In the genomic region with DNA sequence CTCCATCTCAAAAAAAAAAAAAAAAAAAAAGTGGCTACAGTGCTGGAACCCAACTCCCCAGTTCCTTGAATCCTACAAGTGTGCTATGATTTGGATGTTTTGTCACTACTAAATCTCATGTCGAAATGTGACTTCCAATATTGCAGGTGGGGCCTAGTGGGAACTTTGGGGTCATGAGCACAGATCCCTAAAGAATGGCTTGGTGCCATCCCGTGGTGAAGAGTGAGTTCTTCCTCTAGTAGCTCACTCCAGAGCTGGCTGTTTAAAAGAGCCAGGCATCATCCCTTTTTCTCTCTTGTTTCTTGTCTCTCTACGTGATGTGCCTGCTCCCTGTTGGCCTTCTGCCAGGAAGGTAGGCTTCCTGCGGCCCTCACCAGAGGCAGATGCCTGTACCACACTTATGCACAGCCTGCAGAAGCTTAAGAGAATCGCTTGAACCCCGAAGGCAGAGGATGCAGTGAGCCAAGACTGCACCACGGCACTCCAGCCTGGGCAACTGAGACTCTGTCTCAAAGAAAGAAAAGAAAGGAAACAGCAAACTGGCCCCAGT, we compare ENCODE assay signal across 22 cellular contexts. TPM values are rescaled to one million over a fixed set of nuclear protein-coding genes. Genes with fewer than 3 reads are reported as not detected.
DNase-seq lines count a peak whose midpoint lies in the region; ATAC-seq, FAIRE-seq and TF ChIP-seq lines count a peak whose summit lies in the region.
"Had no signal": no experiment of that assay in that cellular context is flagged by ENCODE, and none has a peak within 500 bp of the region (broad histone marks: within the 10 kb centered on the region; RNA-seq: fewer than 3 reads in every experiment).

No MANE protein-coding gene starts in this region.

- H3K9me3 ChIP-seq in SK-N-SH (no peaks in the 10 kb centered on the region), thoracic aorta (no peaks in the 10 kb centered on the region)
- H3K9me3 ChIP-seq: A549, ovary had no signal

- DNase-seq in SK-N-SH (no peak), RPMI8226 (peak; percentile 33), fibroblast of mammary gland (ENCODE audit: low read depth) (peak; percentile 39), thoracic aorta (ENCODE audit: low spot score) (no peak), SKM-1 (lab: John Stamatoyannopoulos, UW; ENCODE audit: unreplicated experiment) (no peak), HTR-8/SVneo (ENCODE audit: insufficient read length, low spot score) (no peak)
- DNase-seq: activated T-cell treated with anti-CD3 and anti-CD28 coated beads for 4 hours, caudate nucleus, DMS153, left ventricle myocardium superior, NCI-H1092, NCI-H2081, NCI-H524 treated with DMSO at 0.1 percent for 48 hours had no signal

- H3K4me3 ChIP-seq in SK-N-SH (ENCODE audit: low read depth in 2 of 2, low read length in 1 of 2): no peak overlapping the region
- no peak overlapping the region for H3K4me3 ChIP-seq in fibroblast of mammary gland (ENCODE audit: control insufficient read depth, low read depth, low read length)
- no peak overlapping the region for H3K4me3 ChIP-seq in thoracic aorta
- H3K4me3 ChIP-seq: A549, GM23338, ovary, SK-N-MC had no signal

- H3K27me3 ChIP-seq in SK-N-SH (ENCODE audit: insufficient read depth) (no peaks in the 10 kb centered on the region; the same call in 1 of the 2 replicates), thoracic aorta (replicated peaks; ENCODE audit: insufficient read depth) (no peaks in the 10 kb centered on the region)
- H3K27me3 ChIP-seq: ovary had no signal

- H3K79me2 ChIP-seq in SK-N-SH (ENCODE audit: insufficient read depth): peaks cover 13% of the 10 kb centered on the region; the same call in 1 of the 2 replicates

- FAIRE-seq in HTR-8/SVneo (lab: Jason Lieb, UNC): no peak
- FAIRE-seq: A549, TTC549 had no signal

- TF ChIP-seq EP300 in SK-N-SH (IDR thresholded peaks at IDR 0.05; ENCODE audit: borderline replicate concordance in 1 of 2, low read depth in 1 of 2, low read length in 1 of 2): no peak

- H4K20me1 ChIP-seq in SK-N-SH (ENCODE audit: insufficient read depth): no peaks in the 10 kb centered on the region

- POLR2A ChIA-PET in SK-N-SH (lab: Yijun Ruan, JAX): no interaction called here

- no peak overlapping the region for H3K4me2 ChIP-seq in SK-N-SH
- H3K4me2 ChIP-seq: A549, GM23338 had no signal

- no peak for TF ChIP-seq RAD21 in SK-N-SH (IDR thresholded peaks at IDR 0.05; ENCODE audit: low read length)

- WGBS in SK-N-SH (ENCODE audit: low lambda C conversion rate): 78% methylated on average over 7 of the region's 7 CpGs

- H3K27ac ChIP-seq in SK-N-SH (ENCODE audit: low read depth in 2 of 2, low read length in 1 of 2): no peak overlapping the region
- peak overlapping the region; percentile 37 to 68 for H3K27ac ChIP-seq in thoracic aorta
- H3K27ac ChIP-seq: ovary, SK-N-MC had no signal

- CTCF ChIA-PET in SK-N-SH (lab: Yijun Ruan, JAX): interaction anchor here (0.7 kb wide), 1 partner anchor 161 kb away, joined by 3 read pairs; no protein-coding TSS in a partner anchor

- H3K4me1 ChIP-seq in SK-N-SH (ENCODE audit: control insufficient read depth in 1 of 2, insufficient read depth in 2 of 2, low read depth in 1 of 2, low read length in 1 of 2): peaks cover 7 to 20% of the 10 kb centered on the region in 2 experiments; a peak in 1 of 4 replicates
- peaks cover 0 to 8% of the 10 kb centered on the region in 2 donors for H3K4me1 ChIP-seq in thoracic aorta (ENCODE audit: control insufficient read depth in 1 of 2, low read depth in 2 of 2)

- ATAC-seq in SK-N-SH treated with all-trans-retinoic acid at 6 μM for 48 hours (no peak), thoracic aorta (ENCODE audit: insufficient number of reproducible peaks, low FRiP score, low read depth) (no peak), HG03469 (IDR thresholded peaks at IDR 0.05; ENCODE audit: unreplicated experiment) (no peak)
- ATAC-seq: A549, GM23338, left ventricle myocardium superior had no signal

- no peak overlapping the region for H2AFZ ChIP-seq in SK-N-SH (ENCODE audit: low read depth)
- H2AFZ ChIP-seq: GM23338 had no signal

- 0 out of 2 replicates have a peak, but pooled peaks have one; percentile 6 for TF ChIP-seq CTCF in SK-N-SH (IDR thresholded peaks at IDR 0.05)
- TF ChIP-seq CTCF in fibroblast of mammary gland (conservative IDR thresholded peaks at IDR 0.05; ENCODE audit: control insufficient read depth, insufficient read depth, low read depth, low read length): no peak
- TF ChIP-seq CTCF in thoracic aorta (IDR thresholded peaks at IDR 0.05): no peak

- no peaks in the 10 kb centered on the region for H3K9me2 ChIP-seq in SK-N-SH

- peaks cover 7% of the 10 kb centered on the region for H3F3A ChIP-seq in SK-N-SH (replicated peaks; ENCODE audit: insufficient read depth)

- H3K36me3 ChIP-seq in SK-N-SH (replicated peaks in 1 of 2; ENCODE audit: control insufficient read depth in 1 of 2, insufficient read depth in 2 of 2, low read length in 1 of 2) (no peaks in the 10 kb centered on the region), thoracic aorta (no peaks in the 10 kb centered on the region)
- H3K36me3 ChIP-seq: ovary had no signal

- no peak overlapping the region for H3K9ac ChIP-seq in SK-N-SH

TF ChIP-seq in SK-N-SH, 30 proteins besides CTCF, POLR2A, EP300 and RAD21:
- TF ChIP-seq NFIC (IDR thresholded peaks at IDR 0.05; ENCODE audit: borderline replicate concordance) (peak; percentile 6; the same call in 1 of the 2 replicates), ELF1 (IDR thresholded peaks at IDR 0.05) (no peak)

TF ChIP-seq in SK-N-SH treated with all-trans-retinoic acid at 6 μM for 48 hours, 23 proteins besides CTCF, POLR2A, EP300 and RAD21 (continues in another document):
- TF ChIP-seq ZC3H10 (CRISPR knock-in tag; IDR thresholded peaks at IDR 0.05) (no peak), ZNF8 (CRISPR knock-in tag; IDR thresholded peaks at IDR 0.05) (no peak), CSDC2 (CRISPR knock-in tag; IDR thresholded peaks at IDR 0.05) (no peak), GLIS3 (CRISPR knock-in tag; IDR thresholded peaks at IDR 0.05) (no peak), ISL1 (CRISPR knock-in tag; IDR thresholded peaks at IDR 0.05) (no peak), ZFP30 (CRISPR knock-in tag; IDR thresholded peaks at IDR 0.05) (no peak), BACH2 (CRISPR knock-in tag; IDR thresholded peaks at IDR 0.05; ENCODE audit: borderline replicate concordance) (no peak), ARNTL (CRISPR knock-in tag; IDR thresholded peaks at IDR 0.05; ENCODE audit: borderline replicate concordance, low read depth) (no peak), ZNF70 (CRISPR knock-in tag; IDR thresholded peaks at IDR 0.05) (no peak), ZFP3 (CRISPR knock-in tag; IDR thresholded peaks at IDR 0.05) (no peak)
- TF ChIP-seq, protein P1, sequence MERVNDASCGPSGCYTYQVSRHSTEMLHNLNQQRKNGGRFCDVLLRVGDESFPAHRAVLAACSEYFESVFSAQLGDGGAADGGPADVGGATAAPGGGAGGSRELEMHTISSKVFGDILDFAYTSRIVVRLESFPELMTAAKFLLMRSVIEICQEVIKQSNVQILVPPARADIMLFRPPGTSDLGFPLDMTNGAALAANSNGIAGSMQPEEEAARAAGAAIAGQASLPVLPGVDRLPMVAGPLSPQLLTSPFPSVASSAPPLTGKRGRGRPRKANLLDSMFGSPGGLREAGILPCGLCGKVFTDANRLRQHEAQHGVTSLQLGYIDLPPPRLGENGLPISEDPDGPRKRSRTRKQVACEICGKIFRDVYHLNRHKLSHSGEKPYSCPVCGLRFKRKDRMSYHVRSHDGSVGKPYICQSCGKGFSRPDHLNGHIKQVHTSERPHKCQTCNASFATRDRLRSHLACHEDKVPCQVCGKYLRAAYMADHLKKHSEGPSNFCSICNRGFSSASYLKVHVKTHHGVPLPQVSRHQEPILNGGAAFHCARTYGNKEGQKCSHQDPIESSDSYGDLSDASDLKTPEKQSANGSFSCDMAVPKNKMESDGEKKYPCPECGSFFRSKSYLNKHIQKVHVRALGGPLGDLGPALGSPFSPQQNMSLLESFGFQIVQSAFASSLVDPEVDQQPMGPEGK (CRISPR knock-in tag; IDR thresholded peaks at IDR 0.05; ENCODE audit: borderline replicate concordance): no peak
- TF ChIP-seq, protein P2, sequence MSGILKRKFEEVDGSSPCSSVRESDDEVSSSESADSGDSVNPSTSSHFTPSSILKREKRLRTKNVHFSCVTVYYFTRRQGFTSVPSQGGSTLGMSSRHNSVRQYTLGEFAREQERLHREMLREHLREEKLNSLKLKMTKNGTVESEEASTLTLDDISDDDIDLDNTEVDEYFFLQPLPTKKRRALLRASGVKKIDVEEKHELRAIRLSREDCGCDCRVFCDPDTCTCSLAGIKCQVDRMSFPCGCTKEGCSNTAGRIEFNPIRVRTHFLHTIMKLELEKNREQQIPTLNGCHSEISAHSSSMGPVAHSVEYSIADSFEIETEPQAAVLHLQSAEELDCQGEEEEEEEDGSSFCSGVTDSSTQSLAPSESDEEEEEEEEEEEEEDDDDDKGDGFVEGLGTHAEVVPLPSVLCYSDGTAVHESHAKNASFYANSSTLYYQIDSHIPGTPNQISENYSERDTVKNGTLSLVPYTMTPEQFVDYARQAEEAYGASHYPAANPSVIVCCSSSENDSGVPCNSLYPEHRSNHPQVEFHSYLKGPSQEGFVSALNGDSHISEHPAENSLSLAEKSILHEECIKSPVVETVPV (CRISPR knock-in tag; IDR thresholded peaks at IDR 0.05): no peak

RNA-seq across cellular contexts. Expression of gene MT1E, which starts 3.0 kb away (rescaled TPM):
- polyA plus RNA-seq in SK-N-SH (2012; rRNA removed): 106 and 205 TPM in 2 replicates
- 94.6 and 121 TPM in 2 replicates for polyA plus RNA-seq in SK-N-SH (2012; cell fraction: cytosol; rRNA removed)
- polyA plus RNA-seq in SK-N-SH (2012; cell fraction: nucleus; rRNA removed): 52.0 and 151 TPM in 2 replicates
- 100 to 1,000 TPM; 106 to 214 TPM for total RNA-seq in thoracic aorta
- polyA plus RNA-seq: A549 had no signal

RNA-seq across cellular contexts. Expression of gene MT1M, which starts 3.9 kb away (rescaled TPM):
- 0.45 and 1.3 TPM in 2 replicates for polyA plus RNA-seq in SK-N-SH (2012; rRNA removed)
- 0.49 and 0.51 TPM in 2 replicates for polyA plus RNA-seq in SK-N-SH (2012; cell fraction: cytosol; rRNA removed)
- polyA plus RNA-seq in SK-N-SH (2012; cell fraction: nucleus; rRNA removed): 0.15 TPM in 2 replicates
- total RNA-seq in thoracic aorta: 10 to 100 TPM; 23.2 to 53.6 TPM
- total RNA-seq: fibroblast of villous mesenchyme had no signal
- polyA plus RNA-seq: A549, CD14-positive monocyte had no signal

RNA-seq across cellular contexts. Expression of gene MT1A, which starts 9.9 kb away (rescaled TPM):
- 3.5 and 5.4 TPM in 2 replicates for polyA plus RNA-seq in SK-N-SH (2012; rRNA removed)
- polyA plus RNA-seq in SK-N-SH (2012; cell fraction: cytosol; rRNA removed): 1.4 and 3.6 TPM in 2 replicates
- 0.64 and 1.3 TPM in 2 replicates for polyA plus RNA-seq in SK-N-SH (2012; cell fraction: nucleus; rRNA removed)
- 100 to 1,000 TPM in 1 of 2 donors, 1 to 10 TPM in 1; 6.5 to 168 TPM for total RNA-seq in thoracic aorta
- total RNA-seq: GM23338 had no signal
- polyA plus RNA-seq: CD14-positive monocyte had no signal

RNA-seq across cellular contexts. Expression of gene MT2A, which starts 20.2 kb away (rescaled TPM):
- 79.9 and 133 TPM in 2 replicates for polyA plus RNA-seq in SK-N-SH (2012; rRNA removed)
- 69.0 and 90.2 TPM in 2 replicates for polyA plus RNA-seq in SK-N-SH (2012; cell fraction: cytosol; rRNA removed)
- 67.8 and 133 TPM in 2 replicates for polyA plus RNA-seq in SK-N-SH (2012; cell fraction: nucleus; rRNA removed)
- 100 to 1,000 TPM; 107 to 185 TPM for total RNA-seq in thoracic aorta

RNA-seq across cellular contexts. Expression of gene MT1B, which starts 23.1 kb away (rescaled TPM):
- polyA plus RNA-seq in SK-N-SH (2012; rRNA removed): not detected in 2 replicates
- polyA plus RNA-seq in SK-N-SH (2012; cell fraction: cytosol; rRNA removed): not detected in 2 replicates
- not detected in 2 replicates for polyA plus RNA-seq in SK-N-SH (2012; cell fraction: nucleus; rRNA removed)
- not detected for total RNA-seq in thoracic aorta
- total RNA-seq: fibroblast of villous mesenchyme, GM23338, left ventricle myocardium superior, ovary had no signal
- polyA plus RNA-seq: A549, CD14-positive monocyte, GM23338, ovary had no signal

Comparison
In these comparisons a context has a peak if more than half of its experiments do, and no peak if none do; other contexts are left out.
1. DNase-seq: peak in RPMI8226 (single experiment) and fibroblast of mammary gland (single experiment); none in SK-N-SH (single experiment), thoracic aorta (single experiment), SKM-1 (single experiment) and HTR-8/SVneo (single experiment).
2. H3K27ac ChIP-seq: peak in thoracic aorta (2 of 2); none in SK-N-SH (0 of 2).